9 cellular contexts compared by ENCODE assay signal in the genomic region with DNA sequence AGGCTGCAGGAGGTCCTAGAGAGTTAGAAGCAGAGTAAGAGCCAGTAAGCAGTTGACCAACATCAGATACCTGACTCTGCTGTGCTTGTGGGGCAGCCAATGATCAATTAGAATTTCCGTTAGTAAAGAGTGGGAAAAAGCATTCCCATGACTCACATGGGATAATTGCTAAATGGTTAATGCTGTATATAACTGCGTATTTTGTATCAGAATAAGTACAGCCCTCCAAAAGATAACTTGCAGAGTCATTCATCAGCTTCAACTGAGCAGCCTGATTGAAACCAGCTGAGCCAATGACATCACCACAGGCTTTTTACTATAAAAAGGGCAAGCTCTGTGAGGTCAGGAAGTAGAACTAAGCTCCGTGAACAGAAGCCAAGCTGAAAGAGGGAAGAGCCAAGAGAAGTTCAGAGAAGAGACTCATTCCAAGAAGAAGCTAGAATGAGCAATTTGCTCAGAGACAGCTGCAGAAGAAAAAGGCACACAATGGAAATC.
A peak's percentile ranks its signal among the peaks of the same experiment; 100 is the strongest.
DNase-seq lines count a peak whose midpoint lies in the region; ATAC-seq and TF ChIP-seq lines count a peak whose summit lies in the region.
"Had no signal": no experiment of that assay in that cellular context is flagged by ENCODE, and none has a peak within 500 bp of the region (broad histone marks: within the 10 kb centered on the region; RNA-seq: fewer than 3 reads in every experiment).

No MANE protein-coding gene starts in this region.

- H3K36me3 Mint-ChIP-seq in glutamatergic neuron (ENCODE audit: unreplicated experiment), result no peaks in the 10 kb centered on the region

- no peaks in the 10 kb centered on the region for H3K9me3 Mint-ChIP-seq in glutamatergic neuron (ENCODE audit: unreplicated experiment)

- 59 to 61% methylated on average over 3 of the region's 3 CpGs for WGBS in upper lobe of left lung, 2 donors

- TF ChIP-seq EP300 in upper lobe of left lung (IDR thresholded peaks at IDR 0.05), result no peak

- H3K27me3 ChIP-seq in upper lobe of left lung, result no peaks in the 10 kb centered on the region

- H3K27ac Mint-ChIP-seq in glutamatergic neuron (ENCODE audit: unreplicated experiment), result no peak overlapping the region

- H3K4me3 Mint-ChIP-seq in glutamatergic neuron (ENCODE audit: unreplicated experiment), result no peak overlapping the region

- H3K27ac ChIP-seq in upper lobe of left lung, result no peak overlapping the region
- H3K27ac ChIP-seq: C4-2B had no signal

- DNase-seq in SIG-M5 treated with dmso at 0.1 percent for 504 hours (lab: John Stamatoyannopoulos, UW; ENCODE audit: unreplicated experiment), result peak; percentile 26
- no peak for DNase-seq in SIG-M5 (lab: John Stamatoyannopoulos, UW)
- peak; percentile 50 for DNase-seq in left cardiac atrium
- DNase-seq in upper lobe of left lung, result no peak
- no peak for DNase-seq in glutamatergic neuron
- no peak for DNase-seq in activated effector memory CD4-positive, alpha-beta T cell treated with anti-CD3 and anti-CD28 coated beads, Interleukin-2, amount 50 U/mL, for 16 hours

- intact Hi-C loops in left cardiac atrium (cut with DNase I), result no loop called here

- no peaks in the 10 kb centered on the region for H3K9me3 ChIP-seq in upper lobe of left lung

- no peaks in the 10 kb centered on the region for H3K4me1 Mint-ChIP-seq in glutamatergic neuron (ENCODE audit: low read depth, unreplicated experiment)

- H3K27me3 Mint-ChIP-seq in glutamatergic neuron (ENCODE audit: unreplicated experiment), result no peaks in the 10 kb centered on the region

- H3K36me3 ChIP-seq in upper lobe of left lung, result no peaks in the 10 kb centered on the region

- H3K4me3 ChIP-seq in upper lobe of left lung, result no peak overlapping the region

- peak in 1 of 4 donors; percentile 24 for TF ChIP-seq POLR2A in upper lobe of left lung (IDR thresholded peaks at IDR 0.05)

- ATAC-seq in HG02870 (IDR thresholded peaks at IDR 0.05; ENCODE audit: unreplicated experiment) (peak; percentile 51), SK-N-SH treated with all-trans-retinoic acid at 6 μM for 48 hours (peak; percentile 94), left cardiac atrium (peak; percentile 90 to 96), upper lobe of left lung (ENCODE audit: low FRiP score in 2 of 2) (peak; percentile 62 to 93)

- TF ChIP-seq CTCF in upper lobe of left lung (IDR thresholded peaks at IDR 0.05) (no peak), glutamatergic neuron (IDR thresholded peaks at IDR 0.05; ENCODE audit: partially characterized antibody, unreplicated experiment) (no peak)

- peaks cover 13 to 29% (median 24%) of the 10 kb centered on the region in 4 donors for H3K4me1 ChIP-seq in upper lobe of left lung

TF ChIP-seq in SK-N-SH treated with all-trans-retinoic acid at 6 μM for 48 hours, 23 proteins besides CTCF, POLR2A, EP300 and RAD21:
- TF ChIP-seq, protein P1, sequence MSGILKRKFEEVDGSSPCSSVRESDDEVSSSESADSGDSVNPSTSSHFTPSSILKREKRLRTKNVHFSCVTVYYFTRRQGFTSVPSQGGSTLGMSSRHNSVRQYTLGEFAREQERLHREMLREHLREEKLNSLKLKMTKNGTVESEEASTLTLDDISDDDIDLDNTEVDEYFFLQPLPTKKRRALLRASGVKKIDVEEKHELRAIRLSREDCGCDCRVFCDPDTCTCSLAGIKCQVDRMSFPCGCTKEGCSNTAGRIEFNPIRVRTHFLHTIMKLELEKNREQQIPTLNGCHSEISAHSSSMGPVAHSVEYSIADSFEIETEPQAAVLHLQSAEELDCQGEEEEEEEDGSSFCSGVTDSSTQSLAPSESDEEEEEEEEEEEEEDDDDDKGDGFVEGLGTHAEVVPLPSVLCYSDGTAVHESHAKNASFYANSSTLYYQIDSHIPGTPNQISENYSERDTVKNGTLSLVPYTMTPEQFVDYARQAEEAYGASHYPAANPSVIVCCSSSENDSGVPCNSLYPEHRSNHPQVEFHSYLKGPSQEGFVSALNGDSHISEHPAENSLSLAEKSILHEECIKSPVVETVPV (CRISPR knock-in tag; IDR thresholded peaks at IDR 0.05), result peak; percentile 91
- TF ChIP-seq SNAI2 (CRISPR knock-in tag; IDR thresholded peaks at IDR 0.05) (0 out of 2 replicates have a peak, but pooled peaks have one; percentile 20), CSDC2 (CRISPR knock-in tag; IDR thresholded peaks at IDR 0.05) (peak; percentile 75), ZFP3 (CRISPR knock-in tag; IDR thresholded peaks at IDR 0.05) (peak; percentile 88; the same call in 1 of the 2 replicates), ZC3H10 (CRISPR knock-in tag; IDR thresholded peaks at IDR 0.05) (peak; percentile 73), ISL1 (CRISPR knock-in tag; IDR thresholded peaks at IDR 0.05) (peak; percentile 93), OSR1 (CRISPR knock-in tag; IDR thresholded peaks at IDR 0.05) (no peak), BACH2 (CRISPR knock-in tag; IDR thresholded peaks at IDR 0.05; ENCODE audit: borderline replicate concordance) (no peak), ZNF565 (CRISPR knock-in tag; conservative IDR thresholded peaks at IDR 0.05; ENCODE audit: low read depth) (0 out of 2 replicates have a peak, but pooled peaks have one; percentile 23), GLIS3 (CRISPR knock-in tag; IDR thresholded peaks at IDR 0.05) (no peak), TCF4 (CRISPR knock-in tag; IDR thresholded peaks at IDR 0.05; ENCODE audit: borderline replicate concordance) (peak; percentile 80), ZNF8 (CRISPR knock-in tag; IDR thresholded peaks at IDR 0.05) (no peak)
- TF ChIP-seq, protein P2, sequence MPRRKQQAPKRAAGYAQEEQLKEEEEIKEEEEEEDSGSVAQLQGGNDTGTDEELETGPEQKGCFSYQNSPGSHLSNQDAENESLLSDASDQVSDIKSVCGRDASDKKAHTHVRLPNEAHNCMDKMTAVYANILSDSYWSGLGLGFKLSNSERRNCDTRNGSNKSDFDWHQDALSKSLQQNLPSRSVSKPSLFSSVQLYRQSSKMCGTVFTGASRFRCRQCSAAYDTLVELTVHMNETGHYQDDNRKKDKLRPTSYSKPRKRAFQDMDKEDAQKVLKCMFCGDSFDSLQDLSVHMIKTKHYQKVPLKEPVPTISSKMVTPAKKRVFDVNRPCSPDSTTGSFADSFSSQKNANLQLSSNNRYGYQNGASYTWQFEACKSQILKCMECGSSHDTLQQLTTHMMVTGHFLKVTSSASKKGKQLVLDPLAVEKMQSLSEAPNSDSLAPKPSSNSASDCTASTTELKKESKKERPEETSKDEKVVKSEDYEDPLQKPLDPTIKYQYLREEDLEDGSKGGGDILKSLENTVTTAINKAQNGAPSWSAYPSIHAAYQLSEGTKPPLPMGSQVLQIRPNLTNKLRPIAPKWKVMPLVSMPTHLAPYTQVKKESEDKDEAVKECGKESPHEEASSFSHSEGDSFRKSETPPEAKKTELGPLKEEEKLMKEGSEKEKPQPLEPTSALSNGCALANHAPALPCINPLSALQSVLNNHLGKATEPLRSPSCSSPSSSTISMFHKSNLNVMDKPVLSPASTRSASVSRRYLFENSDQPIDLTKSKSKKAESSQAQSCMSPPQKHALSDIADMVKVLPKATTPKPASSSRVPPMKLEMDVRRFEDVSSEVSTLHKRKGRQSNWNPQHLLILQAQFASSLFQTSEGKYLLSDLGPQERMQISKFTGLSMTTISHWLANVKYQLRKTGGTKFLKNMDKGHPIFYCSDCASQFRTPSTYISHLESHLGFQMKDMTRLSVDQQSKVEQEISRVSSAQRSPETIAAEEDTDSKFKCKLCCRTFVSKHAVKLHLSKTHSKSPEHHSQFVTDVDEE (CRISPR knock-in tag; IDR thresholded peaks at IDR 0.05), result peak; percentile 82
- TF ChIP-seq, protein P3, sequence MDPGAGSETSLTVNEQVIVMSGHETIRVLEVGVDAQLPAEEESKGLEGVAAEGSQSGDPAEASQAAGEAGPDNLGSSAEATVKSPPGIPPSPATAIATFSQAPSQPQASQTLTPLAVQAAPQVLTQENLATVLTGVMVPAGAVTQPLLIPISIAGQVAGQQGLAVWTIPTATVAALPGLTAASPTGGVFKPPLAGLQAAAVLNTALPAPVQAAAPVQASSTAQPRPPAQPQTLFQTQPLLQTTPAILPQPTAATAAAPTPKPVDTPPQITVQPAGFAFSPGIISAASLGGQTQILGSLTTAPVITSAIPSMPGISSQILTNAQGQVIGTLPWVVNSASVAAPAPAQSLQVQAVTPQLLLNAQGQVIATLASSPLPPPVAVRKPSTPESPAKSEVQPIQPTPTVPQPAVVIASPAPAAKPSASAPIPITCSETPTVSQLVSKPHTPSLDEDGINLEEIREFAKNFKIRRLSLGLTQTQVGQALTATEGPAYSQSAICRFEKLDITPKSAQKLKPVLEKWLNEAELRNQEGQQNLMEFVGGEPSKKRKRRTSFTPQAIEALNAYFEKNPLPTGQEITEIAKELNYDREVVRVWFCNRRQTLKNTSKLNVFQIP (CRISPR knock-in tag; IDR thresholded peaks at IDR 0.05; ENCODE audit: borderline replicate concordance, low read depth), result peak; percentile 82; the same call in 1 of the 2 replicates
- TF ChIP-seq, protein P4, sequence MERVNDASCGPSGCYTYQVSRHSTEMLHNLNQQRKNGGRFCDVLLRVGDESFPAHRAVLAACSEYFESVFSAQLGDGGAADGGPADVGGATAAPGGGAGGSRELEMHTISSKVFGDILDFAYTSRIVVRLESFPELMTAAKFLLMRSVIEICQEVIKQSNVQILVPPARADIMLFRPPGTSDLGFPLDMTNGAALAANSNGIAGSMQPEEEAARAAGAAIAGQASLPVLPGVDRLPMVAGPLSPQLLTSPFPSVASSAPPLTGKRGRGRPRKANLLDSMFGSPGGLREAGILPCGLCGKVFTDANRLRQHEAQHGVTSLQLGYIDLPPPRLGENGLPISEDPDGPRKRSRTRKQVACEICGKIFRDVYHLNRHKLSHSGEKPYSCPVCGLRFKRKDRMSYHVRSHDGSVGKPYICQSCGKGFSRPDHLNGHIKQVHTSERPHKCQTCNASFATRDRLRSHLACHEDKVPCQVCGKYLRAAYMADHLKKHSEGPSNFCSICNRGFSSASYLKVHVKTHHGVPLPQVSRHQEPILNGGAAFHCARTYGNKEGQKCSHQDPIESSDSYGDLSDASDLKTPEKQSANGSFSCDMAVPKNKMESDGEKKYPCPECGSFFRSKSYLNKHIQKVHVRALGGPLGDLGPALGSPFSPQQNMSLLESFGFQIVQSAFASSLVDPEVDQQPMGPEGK (CRISPR knock-in tag; IDR thresholded peaks at IDR 0.05; ENCODE audit: borderline replicate concordance), result peak; percentile 77; the same call in 1 of the 2 replicates
- TF ChIP-seq, protein P5, sequence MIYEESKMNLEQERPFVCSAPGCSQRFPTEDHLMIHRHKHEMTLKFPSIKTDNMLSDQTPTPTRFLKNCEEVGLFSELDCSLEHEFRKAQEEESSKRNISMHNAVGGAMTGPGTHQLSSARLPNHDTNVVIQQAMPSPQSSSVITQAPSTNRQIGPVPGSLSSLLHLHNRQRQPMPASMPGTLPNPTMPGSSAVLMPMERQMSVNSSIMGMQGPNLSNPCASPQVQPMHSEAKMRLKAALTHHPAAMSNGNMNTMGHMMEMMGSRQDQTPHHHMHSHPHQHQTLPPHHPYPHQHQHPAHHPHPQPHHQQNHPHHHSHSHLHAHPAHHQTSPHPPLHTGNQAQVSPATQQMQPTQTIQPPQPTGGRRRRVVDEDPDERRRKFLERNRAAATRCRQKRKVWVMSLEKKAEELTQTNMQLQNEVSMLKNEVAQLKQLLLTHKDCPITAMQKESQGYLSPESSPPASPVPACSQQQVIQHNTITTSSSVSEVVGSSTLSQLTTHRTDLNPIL (CRISPR knock-in tag; IDR thresholded peaks at IDR 0.05; ENCODE audit: low read depth), result peak; percentile 95
TF ChIP-seq in SK-N-SH treated with all-trans-retinoic acid at 6 μM for 48 hours: peak in this region for 12.

Comparison
In these comparisons a context has a peak if more than half of its experiments do, and no peak if none do; other contexts are left out.
1. DNase-seq: peak in SIG-M5 treated with dmso at 0.1 percent for 504 hours (single experiment) and left cardiac atrium (single experiment); none in SIG-M5 (single experiment), upper lobe of left lung (0 of 2), glutamatergic neuron (single experiment) and activated effector memory CD4-positive, alpha-beta T cell treated with anti-CD3 and anti-CD28 coated beads, Interleukin-2, amount 50 U/mL, for 16 hours (single experiment).
2. Peak in every context shown above with its lines, with median percentiles within 50 percentile points of each other: ATAC-seq.